1 cellular context compared by ENCODE assay signal in the genomic region with DNA sequence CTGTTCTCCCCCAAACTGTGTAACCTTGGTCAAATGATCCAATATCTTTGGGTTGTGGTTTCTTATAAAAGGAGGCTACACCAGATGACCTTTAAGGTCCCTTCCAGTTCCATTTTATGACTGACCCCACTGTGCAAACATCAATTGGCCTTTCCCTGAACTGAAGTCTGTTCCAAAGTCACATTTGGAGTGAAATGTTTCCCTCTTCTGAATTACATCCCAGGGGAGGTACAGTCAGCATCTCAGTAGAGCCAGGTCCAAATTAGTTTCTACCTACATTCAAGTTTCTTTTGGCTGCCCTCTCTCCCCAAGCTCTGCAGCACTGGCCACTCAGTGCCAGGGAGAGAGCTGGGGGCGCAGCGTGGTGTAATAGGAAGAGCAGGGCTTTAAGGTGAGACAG.
TF ChIP-seq lines count a peak whose summit lies in the region.

No MANE protein-coding gene starts in this region.

TF ChIP-seq in HCT116, 20 proteins besides CTCF, POLR2A, EP300 and RAD21 (continued from another document):
- TF ChIP-seq, protein P1, sequence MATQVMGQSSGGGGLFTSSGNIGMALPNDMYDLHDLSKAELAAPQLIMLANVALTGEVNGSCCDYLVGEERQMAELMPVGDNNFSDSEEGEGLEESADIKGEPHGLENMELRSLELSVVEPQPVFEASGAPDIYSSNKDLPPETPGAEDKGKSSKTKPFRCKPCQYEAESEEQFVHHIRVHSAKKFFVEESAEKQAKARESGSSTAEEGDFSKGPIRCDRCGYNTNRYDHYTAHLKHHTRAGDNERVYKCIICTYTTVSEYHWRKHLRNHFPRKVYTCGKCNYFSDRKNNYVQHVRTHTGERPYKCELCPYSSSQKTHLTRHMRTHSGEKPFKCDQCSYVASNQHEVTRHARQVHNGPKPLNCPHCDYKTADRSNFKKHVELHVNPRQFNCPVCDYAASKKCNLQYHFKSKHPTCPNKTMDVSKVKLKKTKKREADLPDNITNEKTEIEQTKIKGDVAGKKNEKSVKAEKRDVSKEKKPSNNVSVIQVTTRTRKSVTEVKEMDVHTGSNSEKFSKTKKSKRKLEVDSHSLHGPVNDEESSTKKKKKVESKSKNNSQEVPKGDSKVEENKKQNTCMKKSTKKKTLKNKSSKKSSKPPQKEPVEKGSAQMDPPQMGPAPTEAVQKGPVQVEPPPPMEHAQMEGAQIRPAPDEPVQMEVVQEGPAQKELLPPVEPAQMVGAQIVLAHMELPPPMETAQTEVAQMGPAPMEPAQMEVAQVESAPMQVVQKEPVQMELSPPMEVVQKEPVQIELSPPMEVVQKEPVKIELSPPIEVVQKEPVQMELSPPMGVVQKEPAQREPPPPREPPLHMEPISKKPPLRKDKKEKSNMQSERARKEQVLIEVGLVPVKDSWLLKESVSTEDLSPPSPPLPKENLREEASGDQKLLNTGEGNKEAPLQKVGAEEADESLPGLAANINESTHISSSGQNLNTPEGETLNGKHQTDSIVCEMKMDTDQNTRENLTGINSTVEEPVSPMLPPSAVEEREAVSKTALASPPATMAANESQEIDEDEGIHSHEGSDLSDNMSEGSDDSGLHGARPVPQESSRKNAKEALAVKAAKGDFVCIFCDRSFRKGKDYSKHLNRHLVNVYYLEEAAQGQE (IDR thresholded peaks at IDR 0.05; ENCODE audit: low read depth): no peak
- TF ChIP-seq CEBPB (IDR thresholded peaks at IDR 0.05; ENCODE audit: low read depth) (no peak), TCF7L2 (IDR thresholded peaks at IDR 0.05; ENCODE audit: borderline replicate concordance, extremely low read depth, insufficient read depth, insufficient read length) (no peak), FOSL1 (IDR thresholded peaks at IDR 0.05; ENCODE audit: low read depth) (no peak), EZH2phosphoT487 (IDR thresholded peaks at IDR 0.05; ENCODE audit: borderline replicate concordance) (no peak)
- TF ChIP-seq, protein P2, sequence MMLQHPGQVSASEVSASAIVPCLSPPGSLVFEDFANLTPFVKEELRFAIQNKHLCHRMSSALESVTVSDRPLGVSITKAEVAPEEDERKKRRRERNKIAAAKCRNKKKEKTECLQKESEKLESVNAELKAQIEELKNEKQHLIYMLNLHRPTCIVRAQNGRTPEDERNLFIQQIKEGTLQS (IDR thresholded peaks at IDR 0.05): no peak
